Comparison of ENCODE assay signal across 25 cellular contexts in the genomic region with DNA sequence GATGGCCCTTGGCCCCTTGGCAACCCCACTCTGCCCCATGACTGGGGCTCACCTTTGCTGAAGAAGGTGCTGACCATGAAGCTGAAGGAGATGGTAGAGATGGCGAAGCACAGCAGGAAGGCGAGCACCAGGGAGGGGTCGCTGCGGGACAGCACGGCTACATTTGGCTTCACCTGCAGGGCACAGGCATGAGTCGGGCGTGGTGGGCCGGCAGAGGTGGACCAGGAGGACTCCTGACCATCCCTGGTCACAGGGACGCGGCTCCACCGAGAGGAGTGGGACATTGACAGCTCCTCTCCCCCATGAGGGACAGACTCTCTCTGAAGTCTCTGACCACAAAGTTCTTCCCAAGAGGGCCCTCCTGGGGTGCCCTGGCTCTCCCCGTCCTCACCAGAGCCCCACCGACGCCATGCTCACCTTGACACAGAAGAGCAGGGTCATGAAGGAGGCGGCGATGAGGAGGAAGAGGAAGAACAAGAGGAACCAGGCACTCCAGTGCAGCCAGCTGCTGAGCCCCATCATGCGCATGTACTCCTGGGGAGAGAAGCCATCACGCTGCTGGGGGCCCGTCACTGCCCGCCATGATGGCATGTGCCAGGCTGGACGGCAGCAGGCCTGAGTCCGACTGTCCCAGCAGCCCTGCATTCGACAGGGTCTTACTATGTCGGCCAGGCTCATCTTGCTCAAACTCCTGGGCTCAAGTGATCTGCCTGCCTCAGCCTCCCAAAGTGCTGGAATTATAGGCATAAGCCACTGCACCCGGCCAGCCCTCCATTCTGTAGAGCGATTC.
"Had no signal": no experiment of that assay in that cellular context is flagged by ENCODE, and none has a peak within 500 bp of the region (broad histone marks: within the 10 kb centered on the region; RNA-seq: fewer than 3 reads in every experiment).

No MANE protein-coding gene starts in this region.

- H3K36me3 ChIP-seq: colonic mucosa, prostate gland had no signal

- ATAC-seq: foreskin keratinocyte; gastroesophageal sphincter; left cardiac atrium; stimulated activated effector memory CD8-positive, alpha-beta T cell treated with anti-CD3 and anti-CD28 coated beads, Interleukin-12 subunit alpha, Interleukin-12 subunit beta, amount 100 ng/mL, for 72 hours had no signal

- H3K4me3 ChIP-seq: colonic mucosa, esophagus muscularis mucosa, gastroesophageal sphincter, heart left ventricle, left lung, lung, prostate gland, right atrium auricular region, sigmoid colon, stomach, testis, tibial nerve had no signal

- H3K36me3 Mint-ChIP-seq: natural killer cell had no signal

- H3K27me3 ChIP-seq: colonic mucosa, esophagus muscularis mucosa, gastroesophageal sphincter, heart left ventricle, left lung, right atrium auricular region, sigmoid colon, stomach, testis, tibial nerve had no signal

- H3K9me3 Mint-ChIP-seq: central memory CD8-positive, alpha-beta T cell; dendritic cell treated with granulocyte-macrophage colony-stimulating factor and Interleukin-4, amounts not matched to agents 40 ng/mL and 50 ng/mL, for 4 days; memory B cell; natural killer cell; neural crest cell; stimulated activated effector memory CD8-positive, alpha-beta T cell treated with anti-CD3 and anti-CD28 coated beads, Interleukin-12 subunit alpha, Interleukin-12 subunit beta, amount 100 ng/mL, for 72 hours had no signal

- H3K27ac ChIP-seq: colonic mucosa, esophagus muscularis mucosa, foreskin keratinocyte, gastroesophageal sphincter, heart left ventricle, left lung, prostate gland, right atrium auricular region, sigmoid colon, stomach, testis, tibial nerve had no signal

- H3K4me3 Mint-ChIP-seq: central memory CD8-positive, alpha-beta T cell; dendritic cell treated with granulocyte-macrophage colony-stimulating factor and Interleukin-4, amounts not matched to agents 40 ng/mL and 50 ng/mL, for 4 days; memory B cell; natural killer cell; neural crest cell; stimulated activated effector memory CD8-positive, alpha-beta T cell treated with anti-CD3 and anti-CD28 coated beads, Interleukin-12 subunit alpha, Interleukin-12 subunit beta, amount 100 ng/mL, for 72 hours had no signal

- H3K4me1 Mint-ChIP-seq: central memory CD8-positive, alpha-beta T cell; memory B cell; natural killer cell; neural crest cell; stimulated activated effector memory CD8-positive, alpha-beta T cell treated with anti-CD3 and anti-CD28 coated beads, Interleukin-12 subunit alpha, Interleukin-12 subunit beta, amount 100 ng/mL, for 72 hours had no signal

- DNase-seq: colonic mucosa; effector CD8-positive, alpha-beta T cell; foreskin keratinocyte; hippocampal formation; left cardiac atrium; left lung; natural killer cell; sigmoid colon; stimulated activated CD4-positive, alpha-beta T cell treated with anti-CD3 and anti-CD28 coated beads, Interleukin-2, amount 100 ng/mL, for 24 hours; stimulated activated CD4-positive, alpha-beta T cell treated with anti-CD3 and anti-CD28 coated beads, Interleukin-4, amount 100 ng/mL, for 24 hours; stimulated activated naive CD4-positive, alpha-beta T cell treated with Interleukin-2 at 50 U/mL for 16 hours; stomach; testis had no signal

- H3K27ac Mint-ChIP-seq: dendritic cell treated with granulocyte-macrophage colony-stimulating factor and Interleukin-4, amounts not matched to agents 40 ng/mL and 50 ng/mL, for 4 days; memory B cell; natural killer cell; stimulated activated effector memory CD8-positive, alpha-beta T cell treated with anti-CD3 and anti-CD28 coated beads, Interleukin-12 subunit alpha, Interleukin-12 subunit beta, amount 100 ng/mL, for 72 hours had no signal

- H3K9me3 ChIP-seq: colonic mucosa, esophagus muscularis mucosa, gastroesophageal sphincter, heart left ventricle, left lung, prostate gland, right atrium auricular region, sigmoid colon, stomach, testis, tibial nerve had no signal

- H3K27me3 Mint-ChIP-seq: central memory CD8-positive, alpha-beta T cell; dendritic cell treated with granulocyte-macrophage colony-stimulating factor and Interleukin-4, amounts not matched to agents 40 ng/mL and 50 ng/mL, for 4 days had no signal

- H3K4me1 ChIP-seq: colonic mucosa, esophagus muscularis mucosa, foreskin keratinocyte, gastroesophageal sphincter, heart left ventricle, left lung, prostate gland, right atrium auricular region, sigmoid colon, stomach, testis, tibial nerve had no signal
